In genomic region chr3:43362183-43362582, GRCh38 we compare ENCODE assay signal across 17 cellular contexts.
DNase-seq lines count a peak whose midpoint lies in the region; ATAC-seq, FAIRE-seq and TF ChIP-seq lines count a peak whose summit lies in the region.
"Had no signal": no experiment of that assay in that cellular context is flagged by ENCODE, and none has a peak within 500 bp of the region (broad histone marks: within the 10 kb centered on the region; RNA-seq: fewer than 3 reads in every experiment).

No MANE protein-coding gene starts in this region.

- H2BK120ac ChIP-seq in H1 (replicated peaks; ENCODE audit: low read depth, low read length): no peak overlapping the region

- no peak overlapping the region for H3K4ac ChIP-seq in H1 (replicated peaks; ENCODE audit: insufficient read length, low read depth, low read length)

- TF ChIP-seq POLR2A in H1 (IDR thresholded peaks at IDR 0.05; ENCODE audit: control extremely low read depth in 1 of 2, low read depth in 2 of 2, low read length in 2 of 2): no peak

- peak overlapping the region in 5 of 9 donors; percentile 21 to 55 (median 40) for H3K27ac Mint-ChIP-seq in naive thymus-derived CD4-positive, alpha-beta T cell
- H3K27ac Mint-ChIP-seq: GM23338 had no signal

- ATAC-seq in right cardiac atrium (no peak), HG03460 (IDR thresholded peaks at IDR 0.05; ENCODE audit: unreplicated experiment) (no peak), HG02938 (IDR thresholded peaks at IDR 0.05; ENCODE audit: unreplicated experiment) (no peak), left lung (no peak)
- ATAC-seq in naive thymus-derived CD4-positive, alpha-beta T cell: no peak
- ATAC-seq: A549, GM12878, GM23338 had no signal

- no peak overlapping the region; the same call in 1 of the 2 replicates for H4K8ac ChIP-seq in H1 (ENCODE audit: extremely low read depth, insufficient read depth, low read length)

- H3K18ac ChIP-seq in H1 (ENCODE audit: extremely low read depth, low read length): no peak overlapping the region

- H3K27me3 ChIP-seq in left ventricle myocardium inferior (ENCODE audit: low read depth) (no peaks in the 10 kb centered on the region), right cardiac atrium (ENCODE audit: control insufficient read depth, insufficient read depth) (no peaks in the 10 kb centered on the region), H1 (replicated peaks in 1 of 4; ENCODE audit: control insufficient read depth in 3 of 4, extremely low read depth in 1 of 4, insufficient read depth in 3 of 4, low read length in 3 of 4) (peaks cover 0 to 4% (median 1%) of the 10 kb centered on the region in 4 experiments; a peak in 2 of 7 replicates), left lung (no peaks in the 10 kb centered on the region)
- H3K27me3 ChIP-seq in naive thymus-derived CD4-positive, alpha-beta T cell (ENCODE audit: control insufficient read depth in 2 of 2, insufficient read depth in 2 of 2, low read length in 2 of 2): no peaks in the 10 kb centered on the region
- H3K27me3 ChIP-seq: BE2C had no signal

- no peak for FAIRE-seq in H1 (lab: Jason Lieb, UNC)
- FAIRE-seq: A549, GM12878, GM18507 had no signal

- peaks cover 0 to 5% (median 0%) of the 10 kb centered on the region in 7 donors for H3K4me1 Mint-ChIP-seq in naive thymus-derived CD4-positive, alpha-beta T cell

- H3K23me2 ChIP-seq in H1 (ENCODE audit: low read depth, low read length): no peaks in the 10 kb centered on the region

- H4K20me1 ChIP-seq in H1 (replicated peaks in 1 of 2; ENCODE audit: control insufficient read depth in 1 of 2, insufficient read depth in 2 of 2, low read length in 2 of 2): peaks cover 0 to 3% of the 10 kb centered on the region in 2 experiments

- no peak for TF ChIP-seq RAD21 in H1 (IDR thresholded peaks at IDR 0.05 in 1 of 2, conservative IDR thresholded peaks at IDR 0.05 in 1 of 2; ENCODE audit: low read depth in 2 of 2, low read length in 2 of 2)

- TF ChIP-seq CTCF in left ventricle myocardium inferior (IDR thresholded peaks at IDR 0.05; ENCODE audit: borderline replicate concordance) (no peak), H1 (IDR thresholded peaks at IDR 0.05; ENCODE audit: control extremely low read depth in 1 of 3, insufficient read depth in 1 of 3, low read depth in 1 of 3, low read length in 3 of 3) (no peak), left lung (IDR thresholded peaks at IDR 0.05) (no peak)

- H3K9ac ChIP-seq in H1 (replicated peaks in 1 of 4; ENCODE audit: extremely low read depth in 1 of 4, low read depth in 3 of 4, low read length in 3 of 4): no peak overlapping the region

- H4K91ac ChIP-seq in H1 (replicated peaks; ENCODE audit: insufficient read length, low read length): no peak overlapping the region

- intact Hi-C loops in left ventricle myocardium inferior (cut with micrococcal nuclease): no loop called here
- intact Hi-C loops in right cardiac atrium (cut with DNase I): no loop called here
- intact Hi-C loops in naive thymus-derived CD4-positive, alpha-beta T cell (cut with micrococcal nuclease): no loop called here
- intact Hi-C loops in left lung (cut with DNase I): no loop called here

- no peak overlapping the region for H3K14ac ChIP-seq in H1 (ENCODE audit: insufficient read length)

- H3K79me2 ChIP-seq in H1 (ENCODE audit: control insufficient read depth in 1 of 2, insufficient read depth in 2 of 2, low read length in 2 of 2): no peaks in the 10 kb centered on the region

- H3K36me3 ChIP-seq in left ventricle myocardium inferior: no peaks in the 10 kb centered on the region
- H3K36me3 ChIP-seq in H1 (ENCODE audit: control insufficient read depth in 2 of 4, insufficient read depth in 4 of 4, low read length in 3 of 4): peaks cover 0 to 5% (median 0%) of the 10 kb centered on the region in 4 experiments; a peak in 2 of 8 replicates
- no peaks in the 10 kb centered on the region for H3K36me3 ChIP-seq in naive thymus-derived CD4-positive, alpha-beta T cell (ENCODE audit: control insufficient read depth in 2 of 3, insufficient read depth in 3 of 3, low read length in 3 of 3)
- peaks cover 0 to 22% of the 10 kb centered on the region in 2 donors for H3K36me3 ChIP-seq in left lung
- H3K36me3 ChIP-seq: BE2C had no signal

- 0 out of 2 replicates have a peak overlapping the region, but pooled peaks have one; percentile 28 for H2AK5ac ChIP-seq in H1 (ENCODE audit: low read depth, low read length)

- H3K4me3 Mint-ChIP-seq in naive thymus-derived CD4-positive, alpha-beta T cell: no peak overlapping the region
- H3K4me3 Mint-ChIP-seq: CD4-positive, alpha-beta memory T cell; GM23338; H9 had no signal

- H3K36me3 Mint-ChIP-seq in naive thymus-derived CD4-positive, alpha-beta T cell: peaks cover 0 to 11% (median 6%) of the 10 kb centered on the region in 5 donors

- H2BK12ac ChIP-seq in H1 (ENCODE audit: low read depth, low read length): peak overlapping the region; percentile 60; the same call in 1 of the 2 replicates

- DNase-seq in left ventricle myocardium inferior (no peak), right cardiac atrium (no peak), H1 (ENCODE audit: low read depth in 1 of 2, low spot score in 2 of 2) (no peak), left lung (no peak)
- DNase-seq in naive thymus-derived CD4-positive, alpha-beta T cell: no peak
- DNase-seq: BE2C; CD4-positive, alpha-beta memory T cell; DMS79; H9; IMR-90 had no signal

- no peaks in the 10 kb centered on the region for H3K27me3 Mint-ChIP-seq in naive thymus-derived CD4-positive, alpha-beta T cell
- H3K27me3 Mint-ChIP-seq: CD4-positive, alpha-beta memory T cell had no signal

- no peak overlapping the region for H2BK5ac ChIP-seq in H1 (ENCODE audit: low read depth, low read length)

- CTCF ChIA-PET in H1 (lab: Charles Lee; ENCODE audit: partially characterized antibody): no interaction called here
- CTCF ChIA-PET in naive thymus-derived CD4-positive, alpha-beta T cell (lab: Charles Lee): no interaction called here

- H3K4me2 ChIP-seq in H1 (ENCODE audit: insufficient read depth in 1 of 2, low read depth in 2 of 2, low read length in 2 of 2): no peak overlapping the region
- H3K4me2 ChIP-seq: A549, GM23338 had no signal

- WGBS in right cardiac atrium: 96% methylated on average over 4 of the region's 4 CpGs
- 89% methylated on average over 4 of the region's 4 CpGs; no CpG with 5 or more reads in 1 of the 2 experiments for WGBS in H1 (ENCODE audit: extremely low coverage in 1 of 2, insufficient coverage in 1 of 2, insufficient read length in 1 of 2, insufficient replicate concordance in 2 of 2, low coverage in 1 of 2, low lambda C conversion rate in 2 of 2, missing lambda C conversion rate in 1 of 2), 2 experiments

- H3K9me3 Mint-ChIP-seq in naive thymus-derived CD4-positive, alpha-beta T cell: peaks cover 4 to 12% (median 7%) of the 10 kb centered on the region in 11 donors
- H3K9me3 Mint-ChIP-seq: GM23338 had no signal

- H2BK20ac ChIP-seq in H1 (ENCODE audit: low read length): no peak overlapping the region

- peak overlapping the region; percentile 74 for H3K27ac ChIP-seq in left ventricle myocardium inferior (replicated peaks)
- no peak overlapping the region for H3K27ac ChIP-seq in right cardiac atrium (ENCODE audit: low read length)
- no peak overlapping the region for H3K27ac ChIP-seq in H1 (ENCODE audit: low read depth, low read length)
- H3K27ac ChIP-seq in naive thymus-derived CD4-positive, alpha-beta T cell (ENCODE audit: low read depth, low read length): no peak overlapping the region
- H3K27ac ChIP-seq in left lung: no peak overlapping the region
- H3K27ac ChIP-seq: A549, C4-2B had no signal

- no peak for TF ChIP-seq EP300 in H1 (IDR thresholded peaks at IDR 0.05; ENCODE audit: borderline replicate concordance in 1 of 2, low read depth in 2 of 2, low read length in 2 of 2)

- H3K4me3 ChIP-seq in left ventricle myocardium inferior: no peak overlapping the region
- no peak overlapping the region for H3K4me3 ChIP-seq in right cardiac atrium (ENCODE audit: low read length)
- H3K4me3 ChIP-seq in H1 (ENCODE audit: extremely low read depth in 1 of 4, insufficient read depth in 2 of 4, low read depth in 3 of 4, low read length in 4 of 4): no peak overlapping the region
- no peak overlapping the region for H3K4me3 ChIP-seq in naive thymus-derived CD4-positive, alpha-beta T cell (ENCODE audit: low read length)
- H3K4me3 ChIP-seq in left lung: no peak overlapping the region
- H3K4me3 ChIP-seq: A549, GM12878, GM23338 had no signal

- POLR2A ChIA-PET in H1 (lab: Charles Lee; ENCODE audit: partially characterized antibody): interaction anchor here (0.9 to 1.3 kb wide), 2 partner anchors 11 to 13 kb away, joined by 3 read pairs; no protein-coding TSS in a partner anchor
- POLR2A ChIA-PET in naive thymus-derived CD4-positive, alpha-beta T cell (lab: Charles Lee): no interaction called here

- H3K9me3 ChIP-seq in left ventricle myocardium inferior (replicated peaks) (no peaks in the 10 kb centered on the region), right cardiac atrium (ENCODE audit: control insufficient read depth, low read length) (no peaks in the 10 kb centered on the region), H1 (ENCODE audit: insufficient read depth in 2 of 2, low read depth in 1 of 2, low read length in 1 of 2) (no peaks in the 10 kb centered on the region), left lung (no peaks in the 10 kb centered on the region)
- H3K9me3 ChIP-seq in naive thymus-derived CD4-positive, alpha-beta T cell (ENCODE audit: control insufficient read depth in 2 of 3, low read length in 3 of 3): no peaks in the 10 kb centered on the region
- H3K9me3 ChIP-seq: A549, BE2C had no signal

- H2AFZ ChIP-seq in H1 (ENCODE audit: low read length): no peak overlapping the region
- H2AFZ ChIP-seq: GM23338 had no signal

- H3K4me1 ChIP-seq in left ventricle myocardium inferior: peaks cover 44% of the 10 kb centered on the region
- peaks cover 4% of the 10 kb centered on the region for H3K4me1 ChIP-seq in right cardiac atrium (ENCODE audit: control insufficient read depth, insufficient read depth, low read length)
- H3K4me1 ChIP-seq in H1 (replicated peaks in 1 of 4; ENCODE audit: control insufficient read depth in 3 of 4, insufficient read depth in 4 of 4, low read length in 3 of 4): peaks cover 0 to 12% (median 5%) of the 10 kb centered on the region in 4 experiments; a peak in 5 of 7 replicates
- H3K4me1 ChIP-seq in naive thymus-derived CD4-positive, alpha-beta T cell (ENCODE audit: control insufficient read depth in 2 of 2, insufficient read depth in 2 of 2, low read length in 2 of 2): no peaks in the 10 kb centered on the region
- no peaks in the 10 kb centered on the region for H3K4me1 ChIP-seq in left lung
- H3K4me1 ChIP-seq: A549, BE2C had no signal

- no peaks in the 10 kb centered on the region for H3K79me1 ChIP-seq in H1 (ENCODE audit: low read depth, low read length)

- no peak overlapping the region for H3K56ac ChIP-seq in H1 (replicated peaks; ENCODE audit: insufficient read length, low read depth, low read length)

- H2BK15ac ChIP-seq in H1 (ENCODE audit: low read length): no peak overlapping the region

- no peak overlapping the region for H3K23ac ChIP-seq in H1 (ENCODE audit: insufficient read length)

- H4K5ac ChIP-seq in H1 (ENCODE audit: insufficient read length, low read depth, low read length): no peak overlapping the region

TF ChIP-seq in H1, 55 proteins besides CTCF, POLR2A, EP300 and RAD21 (continues in another document):
- TF ChIP-seq JUND (IDR thresholded peaks at IDR 0.05; ENCODE audit: low read length) (no peak), MAFK (IDR thresholded peaks at IDR 0.05; ENCODE audit: low read depth, low read length) (no peak)
